ENCODE assay signal across 9 cellular contexts in genomic region chr9:4986291-4986690, GRCh38. TPM values are rescaled to one million over a fixed set of nuclear protein-coding genes. Genes with fewer than 3 reads are reported as not detected.
DNase-seq lines count a peak whose midpoint lies in the region; ATAC-seq lines count a peak whose summit lies in the region.
"Had no signal": no experiment of that assay in that cellular context is flagged by ENCODE, and none has a peak within 500 bp of the region (broad histone marks: within the 10 kb centered on the region; RNA-seq: fewer than 3 reads in every experiment).

No MANE protein-coding gene starts in this region.

- peaks cover 42% of the 10 kb centered on the region for H3K27me3 ChIP-seq in iPS-20b (ENCODE audit: insufficient read depth, low read length)

- peaks cover 4% of the 10 kb centered on the region; the same call in 1 of the 2 replicates for H3K4me1 ChIP-seq in iPS-20b (ENCODE audit: insufficient read depth, low read length)
- H3K4me1 ChIP-seq: BE2C had no signal

- peak overlapping the region; percentile 74 for H3K4me3 ChIP-seq in iPS-20b (ENCODE audit: low read length)

- H3K4me1 Mint-ChIP-seq in activated CD4-positive, alpha-beta memory T cell treated with anti-CD3 and anti-CD28 coated beads for 36 hours (ENCODE audit: low read depth): peaks cover 44% of the 10 kb centered on the region

- no peak overlapping the region for H3K27ac ChIP-seq in iPS-20b (ENCODE audit: low read length)
- H3K27ac ChIP-seq in substantia nigra (ENCODE audit: low read depth, low read length, poor library complexity, severe bottlenecking): peak overlapping the region; percentile 85

- CTCF ChIA-PET in activated CD4-positive, alpha-beta memory T cell treated with anti-CD3 and anti-CD28 coated beads for 36 hours (lab: Charles Lee): interaction anchor here (0.7 to 6.5 kb wide), 15 partner anchors 13 to 618 kb away, joined by 3 to 106 read pairs (median 5); partner anchors contain the start of gene RCL1

- no peaks in the 10 kb centered on the region for H3K27me3 Mint-ChIP-seq in activated CD4-positive, alpha-beta memory T cell treated with anti-CD3 and anti-CD28 coated beads for 36 hours

- no peak overlapping the region for H3K9ac ChIP-seq in iPS-20b (ENCODE audit: low read depth, low read length)

- H3K4me3 Mint-ChIP-seq in activated CD4-positive, alpha-beta memory T cell treated with anti-CD3 and anti-CD28 coated beads for 36 hours: peak overlapping the region; percentile 90

- H3K36me3 ChIP-seq in iPS-20b (ENCODE audit: insufficient read depth, low read depth, low read length): no peaks in the 10 kb centered on the region
- H3K36me3 ChIP-seq: BE2C had no signal

- peaks cover 4% of the 10 kb centered on the region for H3K36me3 Mint-ChIP-seq in activated CD4-positive, alpha-beta memory T cell treated with anti-CD3 and anti-CD28 coated beads for 36 hours

- H3K9me3 Mint-ChIP-seq in activated CD4-positive, alpha-beta memory T cell treated with anti-CD3 and anti-CD28 coated beads for 36 hours: no peaks in the 10 kb centered on the region

- intact Hi-C loops in activated CD4-positive, alpha-beta memory T cell treated with anti-CD3 and anti-CD28 coated beads for 36 hours (cut with micrococcal nuclease): loop anchor here (1.0 to 10.0 kb wide), 4 partner anchors 49 to 869 kb away; partner anchors contain the start of genes INSL6 and PLGRKT

- POLR2A ChIA-PET in activated CD4-positive, alpha-beta memory T cell treated with anti-CD3 and anti-CD28 coated beads for 36 hours (lab: Charles Lee): interaction anchor here (2.7 kb wide), 1 partner anchor 16 kb away, joined by 19 read pairs; no protein-coding TSS in a partner anchor

- H3K27ac Mint-ChIP-seq in activated CD4-positive, alpha-beta memory T cell treated with anti-CD3 and anti-CD28 coated beads for 36 hours: peak overlapping the region; percentile 83

- no peaks in the 10 kb centered on the region for H3K9me3 ChIP-seq in iPS-20b (ENCODE audit: insufficient read depth, low read depth, low read length)
- H3K9me3 ChIP-seq: BE2C had no signal

- DNase-seq in SIG-M5 treated with dmso at 0.1 percent for 504 hours (lab: John Stamatoyannopoulos, UW; ENCODE audit: unreplicated experiment) (peak; percentile 4), SIG-M5 (lab: John Stamatoyannopoulos, UW) (no peak), substantia nigra (lab: John Stamatoyannopoulos, UW) (no peak), cerebellar nuclear complex (lab: John Stamatoyannopoulos, UW) (no peak), D341Med (ENCODE audit: low spot score) (no peak)
- no peak for DNase-seq in activated CD4-positive, alpha-beta memory T cell treated with anti-CD3 and anti-CD28 coated beads for 36 hours
- DNase-seq: BE2C had no signal

- ATAC-seq in GM18502 (IDR thresholded peaks at IDR 0.05; ENCODE audit: poor library complexity, unreplicated experiment): no peak

RNA-seq across cellular contexts. Expression of gene JAK2, which starts 1.2 kb away (rescaled TPM):
- 10 to 100 TPM; 23.2 to 25.5 TPM for total RNA-seq in activated CD4-positive, alpha-beta memory T cell treated with anti-CD3 and anti-CD28 coated beads for 36 hours
